ENCODE assay signal across 19 cellular contexts in genomic region chr17:48111937-48112241, GRCh38. TPM values are rescaled to one million over a fixed set of nuclear protein-coding genes. Genes with fewer than 3 reads are reported as not detected.
DNase-seq lines count a peak whose midpoint lies in the region; ATAC-seq and TF ChIP-seq lines count a peak whose summit lies in the region.
"Had no signal": no experiment of that assay in that cellular context is flagged by ENCODE, and none has a peak within 500 bp of the region (broad histone marks: within the 10 kb centered on the region; RNA-seq: fewer than 3 reads in every experiment).

No MANE protein-coding gene starts in this region.

- no peaks in the 10 kb centered on the region for H3K9me3 ChIP-seq in T-helper 17 cell (ENCODE audit: control insufficient read depth, low read length, poor library complexity, severe bottlenecking)
- H3K9me3 ChIP-seq: adrenal gland, MG63, SJSA1, thoracic aorta had no signal

- H3K36me3 Mint-ChIP-seq in CD14-positive monocyte, result peaks cover 14 to 40% of the 10 kb centered on the region in 2 donors
- H3K36me3 Mint-ChIP-seq in T-helper 17 cell (ENCODE audit: low read depth), result peaks cover 2% of the 10 kb centered on the region
- peaks cover 6% of the 10 kb centered on the region for H3K36me3 Mint-ChIP-seq in memory B cell

- no peak for DNase-seq in CD14-positive monocyte (ENCODE audit: low spot score)
- no peak for DNase-seq in GM06990 (ENCODE audit: extremely low read depth, insufficient read length)
- no peak for DNase-seq in T-helper 17 cell
- no peak for DNase-seq in memory B cell (ENCODE audit: low spot score in 2 of 2)
- DNase-seq in RPMI8226, result no peak
- no peak for DNase-seq in NCI-H146 treated with DMSO at 0.1 percent for 48 hours (lab: John Stamatoyannopoulos, UW; ENCODE audit: unreplicated experiment)
- DNase-seq: adrenal gland; DMS153; effector CD8-positive, alpha-beta T cell; MG63; NCI-H2029 treated with DMSO at 0.1 percent for 48 hours; NCI-H510A treated with DMSO at 0.1 percent for 48 hours; PC-3 had no signal

- H3K27me3 ChIP-seq in GM06990 (replicated peaks; ENCODE audit: control insufficient read depth, insufficient read depth, low read length), result no peaks in the 10 kb centered on the region
- H3K27me3 ChIP-seq: adrenal gland, MG63, SJSA1 had no signal

- H3K27me3 Mint-ChIP-seq in CD14-positive monocyte (ENCODE audit: low read depth in 3 of 3), result peaks cover 0 to 2% (median 0%) of the 10 kb centered on the region in 3 donors
- no peaks in the 10 kb centered on the region for H3K27me3 Mint-ChIP-seq in T-helper 17 cell
- no peaks in the 10 kb centered on the region for H3K27me3 Mint-ChIP-seq in memory B cell

- no peak for TF ChIP-seq CTCF in CD14-positive monocyte (IDR thresholded peaks at IDR 0.05)
- no peak for TF ChIP-seq CTCF in GM06990 (IDR thresholded peaks at IDR 0.05; ENCODE audit: insufficient read depth, low read length, poor library complexity, severe bottlenecking)

- ATAC-seq in T-helper 17 cell (no peak), memory B cell (ENCODE audit: low read depth) (no peak), HG02763 (IDR thresholded peaks at IDR 0.05; ENCODE audit: unreplicated experiment) (no peak)
- ATAC-seq: HCT116, PC-3, sciatic nerve had no signal

- H3K27ac Mint-ChIP-seq in CD14-positive monocyte, result peak overlapping the region; percentile 85 to 95 (median 91)
- peak overlapping the region; percentile 90 for H3K27ac Mint-ChIP-seq in T-helper 17 cell
- peak overlapping the region; percentile 96 for H3K27ac Mint-ChIP-seq in memory B cell
- H3K27ac Mint-ChIP-seq: mesothelial cell of epicardium had no signal

- H3K4me1 Mint-ChIP-seq in CD14-positive monocyte (peaks cover 76% of the 10 kb centered on the region), T-helper 17 cell (peaks cover 48% of the 10 kb centered on the region), memory B cell (peaks cover 38% of the 10 kb centered on the region)

- H3K36me3 ChIP-seq in GM06990 (ENCODE audit: control insufficient read depth, insufficient read depth, low read length), result peaks cover 8% of the 10 kb centered on the region

- H3K9me3 Mint-ChIP-seq in CD14-positive monocyte (no peaks in the 10 kb centered on the region), memory B cell (no peaks in the 10 kb centered on the region)
- H3K9me3 Mint-ChIP-seq: mesothelial cell of epicardium had no signal

- H3K4me3 Mint-ChIP-seq in CD14-positive monocyte, result no peak overlapping the region
- H3K4me3 Mint-ChIP-seq in T-helper 17 cell, result no peak overlapping the region
- peak overlapping the region; percentile 84 for H3K4me3 Mint-ChIP-seq in memory B cell
- H3K4me3 Mint-ChIP-seq: mesothelial cell of epicardium had no signal

- intact Hi-C loops in CD14-positive monocyte (cut with micrococcal nuclease), result loop anchor here in 1 of 2 donors (5.0 kb wide), 1 partner anchor 215 kb away; the partner anchor contains the start of gene SP2

- peak overlapping the region; percentile 66 for H3K4me3 ChIP-seq in GM06990 (replicated peaks; ENCODE audit: low read depth, low read length)
- H3K4me3 ChIP-seq: adrenal gland, MG63, SJSA1, thoracic aorta had no signal

RNA-seq across cellular contexts. Expression of gene SNX11, which starts 4.3 kb away (rescaled TPM):
- polyA plus RNA-seq in CD14-positive monocyte, result 10 to 100 TPM; 48.4 to 49.3 TPM
- total RNA-seq in T-helper 17 cell, result 10 to 100 TPM; 12.8 to 13.2 TPM

RNA-seq across cellular contexts. Expression of gene CBX1, which starts 10.6 kb away (rescaled TPM):
- 10 to 100 TPM; 12.5 to 18.2 TPM for polyA plus RNA-seq in CD14-positive monocyte
- total RNA-seq in T-helper 17 cell, result 10 to 100 TPM; 12.7 to 16.9 TPM
